ENCODE assay signal across 22 cellular contexts in genomic region chr4:101938836-101939235, GRCh38.
"Had no signal": no experiment of that assay in that cellular context is flagged by ENCODE, and none has a peak within 500 bp of the region (broad histone marks: within the 10 kb centered on the region; RNA-seq: fewer than 3 reads in every experiment).

No MANE protein-coding gene starts in this region.

- DNase-seq: colonic mucosa; effector CD4-positive, alpha-beta T cell; endodermal cell; heart left ventricle; hippocampal formation; mucosa of descending colon; natural killer cell; nucleus accumbens; pancreas; right cardiac atrium; stimulated activated CD4-positive, alpha-beta T cell treated with anti-CD3 and anti-CD28 coated beads, Interleukin-4, amount 100 ng/mL, for 1 hour; stimulated activated CD8-positive, alpha-beta memory T cell treated with anti-CD3 and anti-CD28 coated beads, Interleukin-4, amount 100 ng/mL, for 48 hours; stimulated activated naive CD8-positive, alpha-beta T cell treated with anti-CD3 and anti-CD28 coated beads, Interleukin-15, amount 100 ng/mL, for 72 hours; testis; upper lobe of right lung had no signal

- FAIRE-seq: endothelial cell of umbilical vein, frontal cortex, pancreas had no signal

- H3K27ac Mint-ChIP-seq: endodermal cell; natural killer cell; neural progenitor cell; progenitor cell of endocrine pancreas; stimulated activated effector memory CD8-positive, alpha-beta T cell treated with anti-CD3 and anti-CD28 coated beads, Interleukin-12 subunit alpha, Interleukin-12 subunit beta, amount 100 ng/mL, for 72 hours; stimulated activated naive CD8-positive, alpha-beta T cell treated with anti-CD3 and anti-CD28 coated beads, Interleukin-15, amount 100 ng/mL, for 72 hours had no signal

- H3K9me3 Mint-ChIP-seq: neural progenitor cell; stimulated activated naive CD8-positive, alpha-beta T cell treated with anti-CD3 and anti-CD28 coated beads, Interleukin-15, amount 100 ng/mL, for 72 hours had no signal

- H3K4me2 ChIP-seq: neural progenitor cell had no signal

- H3K9me3 ChIP-seq: colonic mucosa, mucosa of descending colon, pancreas, testis, tibial nerve, upper lobe of right lung, vagina had no signal

- H3K9ac ChIP-seq: neural progenitor cell had no signal

- H3K27me3 ChIP-seq: colonic mucosa, heart left ventricle, neural progenitor cell, pancreas, testis, tibial nerve, upper lobe of right lung, vagina had no signal

- H3K4me1 Mint-ChIP-seq: endodermal cell; natural killer cell; stimulated activated effector memory CD8-positive, alpha-beta T cell treated with anti-CD3 and anti-CD28 coated beads, Interleukin-12 subunit alpha, Interleukin-12 subunit beta, amount 100 ng/mL, for 72 hours; stimulated activated naive CD8-positive, alpha-beta T cell treated with anti-CD3 and anti-CD28 coated beads, Interleukin-15, amount 100 ng/mL, for 72 hours had no signal

- H3K36me3 ChIP-seq: colonic mucosa, heart left ventricle, neural progenitor cell, pancreas, tibial nerve, upper lobe of right lung, vagina had no signal

- H3K4me3 ChIP-seq: colonic mucosa, heart left ventricle, mucosa of descending colon, neural progenitor cell, pancreas, testis, tibial nerve, upper lobe of right lung, vagina had no signal

- H3K4me1 ChIP-seq: colonic mucosa, heart left ventricle, neural progenitor cell, pancreas, testis, tibial nerve, upper lobe of right lung, vagina had no signal

- H2AFZ ChIP-seq: neural progenitor cell had no signal

- H3K36me3 Mint-ChIP-seq: natural killer cell; neural progenitor cell; stimulated activated effector memory CD8-positive, alpha-beta T cell treated with anti-CD3 and anti-CD28 coated beads, Interleukin-12 subunit alpha, Interleukin-12 subunit beta, amount 100 ng/mL, for 72 hours had no signal

- ATAC-seq: heart left ventricle; mucosa of descending colon; natural killer cell; pancreas; right cardiac atrium; stimulated activated effector memory CD8-positive, alpha-beta T cell treated with anti-CD3 and anti-CD28 coated beads, Interleukin-12 subunit alpha, Interleukin-12 subunit beta, amount 100 ng/mL, for 72 hours; stimulated activated naive CD8-positive, alpha-beta T cell treated with anti-CD3 and anti-CD28 coated beads, Interleukin-15, amount 100 ng/mL, for 72 hours; upper lobe of right lung had no signal

- H3K27ac ChIP-seq: colonic mucosa, heart left ventricle, neural progenitor cell, pancreas, testis, tibial nerve, upper lobe of right lung, vagina had no signal

- H3K4me3 Mint-ChIP-seq: endodermal cell; natural killer cell; neural progenitor cell; stimulated activated effector memory CD8-positive, alpha-beta T cell treated with anti-CD3 and anti-CD28 coated beads, Interleukin-12 subunit alpha, Interleukin-12 subunit beta, amount 100 ng/mL, for 72 hours; stimulated activated naive CD8-positive, alpha-beta T cell treated with anti-CD3 and anti-CD28 coated beads, Interleukin-15, amount 100 ng/mL, for 72 hours had no signal

- H3K27me3 Mint-ChIP-seq: progenitor cell of endocrine pancreas had no signal
